In the genomic region with DNA sequence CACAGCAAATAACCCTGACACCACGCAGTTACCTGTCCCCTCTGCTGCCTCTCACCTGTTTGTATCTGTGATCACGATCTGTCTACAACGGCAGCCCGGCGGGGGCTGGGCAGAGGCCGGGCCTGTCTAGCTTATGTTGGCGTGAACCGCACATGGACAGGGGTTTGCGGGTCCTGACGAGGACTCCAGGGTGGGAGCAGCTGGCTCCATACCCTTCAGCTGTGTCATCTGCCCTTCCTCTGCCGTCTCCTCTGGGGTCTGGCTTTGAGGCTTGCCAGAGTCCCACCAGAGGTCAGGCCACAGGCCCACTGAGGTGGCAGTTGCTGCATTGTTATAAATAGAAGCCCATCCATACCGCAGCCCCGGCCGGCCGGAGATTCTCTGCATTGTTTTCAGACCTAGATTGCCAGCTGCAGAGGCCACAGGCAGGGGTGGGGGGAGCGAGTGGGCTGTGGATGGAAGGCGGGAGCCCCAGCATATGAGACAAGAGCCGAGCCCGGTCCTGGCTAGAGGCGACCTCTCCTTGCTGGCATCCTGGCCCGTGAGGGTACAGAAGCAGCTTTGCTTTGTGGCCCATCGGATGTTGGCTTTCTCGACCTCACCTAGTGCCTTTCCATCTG, we compare ENCODE assay signal across 8 cellular contexts. TPM values are rescaled to one million over a fixed set of nuclear protein-coding genes. Genes with fewer than 3 reads are reported as not detected.
A peak's percentile ranks its signal among the peaks of the same experiment; 100 is the strongest.
DNase-seq lines count a peak whose midpoint lies in the region; ATAC-seq and TF ChIP-seq lines count a peak whose summit lies in the region.

No MANE protein-coding gene starts in this region.

- DNase-seq in activated CD4-positive, alpha-beta T cell treated with anti-CD3 and anti-CD28 coated beads, Interleukin-2, amount 10 ng/mL, durations not matched to agents 24 days and 14 days, result no peak
- no peak for DNase-seq in activated CD4-positive, alpha-beta T cell treated with anti-CD3 and anti-CD28 coated beads for 1 hour
- no peak for DNase-seq in HL-60 (ENCODE audit: low read depth in 1 of 2, low spot score in 1 of 2)
- DNase-seq in central memory CD8-positive, alpha-beta T cell (ENCODE audit: low spot score in 2 of 2), result no peak
- DNase-seq in DMS 273 (lab: John Stamatoyannopoulos, UW; ENCODE audit: unreplicated experiment), result no peak
- no peak for DNase-seq in testis

- peak overlapping the region; percentile 80 for H3K4me3 Mint-ChIP-seq in activated CD4-positive, alpha-beta T cell treated with anti-CD3 and anti-CD28 coated beads, Interleukin-2, amount 10 ng/mL, durations not matched to agents 24 days and 14 days
- H3K4me3 Mint-ChIP-seq in central memory CD8-positive, alpha-beta T cell, result peak overlapping the region; percentile 66

- peaks cover 30% of the 10 kb centered on the region for H3K4me1 Mint-ChIP-seq in activated CD4-positive, alpha-beta T cell treated with anti-CD3 and anti-CD28 coated beads, Interleukin-2, amount 10 ng/mL, durations not matched to agents 24 days and 14 days
- peaks cover 30% of the 10 kb centered on the region for H3K4me1 Mint-ChIP-seq in central memory CD8-positive, alpha-beta T cell

- H3K27me3 ChIP-seq in HL-60 (ENCODE audit: insufficient read depth, poor library complexity, severe bottlenecking) (no peaks in the 10 kb centered on the region), mucosa of rectum (ENCODE audit: control insufficient read depth in 2 of 2, insufficient read depth in 2 of 2, low read length in 2 of 2) (peaks cover 0 to 2% of the 10 kb centered on the region in 2 donors), testis (no peaks in the 10 kb centered on the region)

- H3K9ac ChIP-seq in mucosa of rectum (ENCODE audit: low read depth in 1 of 2, low read length in 2 of 2), result peak overlapping the region; percentile 36 to 61

- peaks cover 28% of the 10 kb centered on the region for H3K36me3 Mint-ChIP-seq in activated CD4-positive, alpha-beta T cell treated with anti-CD3 and anti-CD28 coated beads, Interleukin-2, amount 10 ng/mL, durations not matched to agents 24 days and 14 days (ENCODE audit: low read depth)
- peaks cover 9% of the 10 kb centered on the region for H3K36me3 Mint-ChIP-seq in central memory CD8-positive, alpha-beta T cell (ENCODE audit: insufficient read depth)

- intact Hi-C loops in activated CD4-positive, alpha-beta T cell treated with anti-CD3 and anti-CD28 coated beads, Interleukin-2, amount 10 ng/mL, durations not matched to agents 24 days and 14 days (cut with micrococcal nuclease), result loop anchor here (1.0 kb wide), 2 partner anchors 14 to 32 kb away; no protein-coding TSS in a partner anchor
- intact Hi-C loops in testis (cut with DNase I; ENCODE audit: low total_unique reads), result no loop called here

- no peak for TF ChIP-seq CTCF in HL-60 (IDR thresholded peaks at IDR 0.05; ENCODE audit: insufficient read depth, low read length)
- TF ChIP-seq CTCF in testis (IDR thresholded peaks at IDR 0.05), result no peak

- H3K9me3 Mint-ChIP-seq in activated CD4-positive, alpha-beta T cell treated with anti-CD3 and anti-CD28 coated beads, Interleukin-2, amount 10 ng/mL, durations not matched to agents 24 days and 14 days, result no peaks in the 10 kb centered on the region
- H3K9me3 Mint-ChIP-seq in central memory CD8-positive, alpha-beta T cell, result no peaks in the 10 kb centered on the region

- H3K4me1 ChIP-seq in mucosa of rectum (ENCODE audit: control insufficient read depth in 2 of 2, insufficient read depth in 2 of 2, low read length in 2 of 2) (peaks cover 11 to 16% of the 10 kb centered on the region in 2 donors), testis (no peaks in the 10 kb centered on the region)

- H3K9me3 ChIP-seq in mucosa of rectum (ENCODE audit: control insufficient read depth in 2 of 2, low read length in 2 of 2) (no peaks in the 10 kb centered on the region), testis (no peaks in the 10 kb centered on the region)

- H3K27ac Mint-ChIP-seq in activated CD4-positive, alpha-beta T cell treated with anti-CD3 and anti-CD28 coated beads, Interleukin-2, amount 10 ng/mL, durations not matched to agents 24 days and 14 days, result peak overlapping the region; percentile 93
- H3K27ac Mint-ChIP-seq in central memory CD8-positive, alpha-beta T cell (ENCODE audit: low read depth), result peak overlapping the region; percentile 95

- H3K27me3 Mint-ChIP-seq in activated CD4-positive, alpha-beta T cell treated with anti-CD3 and anti-CD28 coated beads, Interleukin-2, amount 10 ng/mL, durations not matched to agents 24 days and 14 days, result no peaks in the 10 kb centered on the region
- H3K27me3 Mint-ChIP-seq in central memory CD8-positive, alpha-beta T cell, result no peaks in the 10 kb centered on the region

- no peak overlapping the region for H3K4me3 ChIP-seq in HL-60 (replicated peaks; ENCODE audit: insufficient read depth, low read length)
- H3K4me3 ChIP-seq in mucosa of rectum (ENCODE audit: low read length in 2 of 2), result peak overlapping the region in 1 of 2 donors; percentile 59
- H3K4me3 ChIP-seq in testis, result no peak overlapping the region

- H3K36me3 ChIP-seq in mucosa of rectum (ENCODE audit: control insufficient read depth in 2 of 2, insufficient read depth in 2 of 2, low read length in 2 of 2), result peaks cover 6 to 16% of the 10 kb centered on the region in 2 donors
- H3K36me3 ChIP-seq in testis (ENCODE audit: low read depth, missing control alignments), result no peaks in the 10 kb centered on the region

- WGBS in testis, 2 donors, result 66% methylated on average over 18 to 23 of the region's 23 CpGs

- no peak for TF ChIP-seq POLR2A in testis (IDR thresholded peaks at IDR 0.05)

- H3K27ac ChIP-seq in HL-60 (replicated peaks) (peak overlapping the region; percentile 76), mucosa of rectum (ENCODE audit: low read depth in 2 of 2, low read length in 2 of 2) (peak overlapping the region in 1 of 2 donors; percentile 54), testis (no peak overlapping the region)

- peak; percentile 3 for ATAC-seq in central memory CD8-positive, alpha-beta T cell (replicated peaks; ENCODE audit: extremely low read depth, poor library complexity, severe bottlenecking)
- ATAC-seq in GM18867 (IDR thresholded peaks at IDR 0.05; ENCODE audit: unreplicated experiment), result no peak

RNA-seq across cellular contexts. Expression of a gene that starts 37.8 kb away (rescaled TPM):
- total RNA-seq in activated CD4-positive, alpha-beta T cell treated with anti-CD3 and anti-CD28 coated beads, Interleukin-2, amount 10 ng/mL, durations not matched to agents 24 days and 14 days, result 51.6 and 55.1 TPM in 2 replicates
- total RNA-seq in testis, result 10 to 100 TPM; 29.7 to 30.8 TPM
- 48.0 TPM for polyA plus RNA-seq in testis (ENCODE audit: insufficient read depth, low read depth, low replicate concordance)

RNA-seq across cellular contexts. Expression of a gene that starts 51.0 kb away (rescaled TPM):
- not detected in 2 replicates for total RNA-seq in activated CD4-positive, alpha-beta T cell treated with anti-CD3 and anti-CD28 coated beads, Interleukin-2, amount 10 ng/mL, durations not matched to agents 24 days and 14 days
- 10 to 100 TPM; 23.9 to 29.9 TPM for total RNA-seq in testis
- polyA plus RNA-seq in testis (ENCODE audit: insufficient read depth, low read depth, low replicate concordance), result 8.6 TPM

Comparison
In these comparisons a context has a peak if more than half of its experiments do, and no peak if none do; other contexts are left out.
1. RNA of a gene that starts 51.0 kb away (total RNA-seq): 23.9 to 29.9 TPM in testis; not detected in activated CD4-positive, alpha-beta T cell treated with anti-CD3 and anti-CD28 coated beads, Interleukin-2, amount 10 ng/mL, durations not matched to agents 24 days and 14 days; every median in the first group is over 10 times any median in the second.